Comparison of ENCODE assay signal across 8 cellular contexts in the genomic region with DNA sequence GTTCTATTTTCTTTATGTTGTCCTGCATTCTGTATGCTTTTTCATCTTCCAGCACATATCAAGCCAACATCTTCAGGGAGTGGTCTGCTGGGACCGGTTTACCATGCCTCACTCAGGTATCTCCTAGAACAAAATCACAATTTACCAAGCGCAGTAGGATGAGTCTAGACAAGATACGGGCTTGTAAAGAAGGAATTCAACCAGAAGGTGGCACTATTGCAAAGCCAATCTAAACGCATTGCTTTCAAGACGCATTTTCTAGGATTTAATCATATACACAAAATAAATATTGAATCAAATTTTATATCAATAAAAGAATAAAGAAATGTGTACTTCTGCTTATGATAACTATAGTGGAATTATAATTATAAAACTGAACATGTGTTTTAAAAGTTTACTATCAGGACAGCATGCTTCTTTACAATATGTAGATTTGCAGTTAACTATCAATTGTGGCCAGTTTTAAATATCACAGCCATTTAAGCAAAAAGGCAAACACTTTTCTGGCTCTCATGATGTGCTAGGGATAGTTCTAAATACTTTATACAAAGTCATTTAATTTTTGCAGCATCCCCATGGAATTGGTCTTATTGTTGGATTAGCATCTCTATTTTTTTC. TPM values are rescaled to one million over a fixed set of nuclear protein-coding genes. Genes with fewer than 3 reads are reported as not detected.
A peak's percentile ranks its signal among the peaks of the same experiment; 100 is the strongest.
DNase-seq lines count a peak whose midpoint lies in the region; ATAC-seq, FAIRE-seq and TF ChIP-seq lines count a peak whose summit lies in the region.

No MANE protein-coding gene starts in this region.

- H3K79me2 ChIP-seq in GM12878 (ENCODE audit: control insufficient read depth, insufficient read depth, low read length) (no peaks in the 10 kb centered on the region), smooth muscle cell (ENCODE audit: low read depth) (no peaks in the 10 kb centered on the region)

- H3K9ac ChIP-seq in GM12878 (ENCODE audit: control insufficient read depth, insufficient read depth, low read length), result no peak overlapping the region
- H3K9ac ChIP-seq in smooth muscle cell (ENCODE audit: low read depth), result no peak overlapping the region

- H3K4me2 ChIP-seq in GM12878 (ENCODE audit: control insufficient read depth, insufficient read depth) (no peak overlapping the region), smooth muscle cell (no peak overlapping the region)

- TF ChIP-seq RAD21 in GM12878 (IDR thresholded peaks at IDR 0.05; ENCODE audit: insufficient read depth, low read depth, low read length), result peak; percentile 90

- H3K4me1 ChIP-seq in GM12878 (ENCODE audit: control insufficient read depth, insufficient read depth, low read length), result peaks cover 6% of the 10 kb centered on the region
- no peaks in the 10 kb centered on the region for H3K4me1 ChIP-seq in iPS DF 6.9 (ENCODE audit: control insufficient read depth, insufficient read depth, low read length)
- no peaks in the 10 kb centered on the region for H3K4me1 ChIP-seq in smooth muscle cell (ENCODE audit: low read depth)

- H4K20me1 ChIP-seq in GM12878 (ENCODE audit: control insufficient read depth, insufficient read depth), result no peaks in the 10 kb centered on the region
- no peaks in the 10 kb centered on the region for H4K20me1 ChIP-seq in smooth muscle cell (ENCODE audit: low read depth)

- H3K27ac ChIP-seq in GM12878 (ENCODE audit: control insufficient read depth, insufficient read depth) (no peak overlapping the region), iPS DF 6.9 (ENCODE audit: low read length) (no peak overlapping the region), smooth muscle cell (ENCODE audit: low read depth) (no peak overlapping the region)

- ATAC-seq in GM19455 (IDR thresholded peaks at IDR 0.05; ENCODE audit: unreplicated experiment) (peak; percentile 73), HG03520 (IDR thresholded peaks at IDR 0.05; ENCODE audit: unreplicated experiment) (peak; percentile 58), GM12878 (peak; percentile 89)

- FAIRE-seq in GM12878 (lab: Jason Lieb, UNC), result peak; percentile 97

- peak; percentile 67 for DNase-seq in EH (ENCODE audit: low read depth)
- DNase-seq in NCI-H82 (lab: John Stamatoyannopoulos, UW), result peak; percentile 89
- no peak for DNase-seq in GM12878 (ENCODE audit: low read depth, low spot score)
- DNase-seq in iPS DF 6.9 (ENCODE audit: low read depth, low spot score), result peak; percentile 33
- DNase-seq in smooth muscle cell (lab: John Stamatoyannopoulos, UW; ENCODE audit: unreplicated experiment), result no peak
- no peak for DNase-seq in activated effector memory CD4-positive, alpha-beta T cell treated with Interleukin-2 at 50 U/mL for 16 hours

- whole genome bisulfite sequencing in GM12878 (ENCODE audit: insufficient coverage, insufficient replicate concordance, low lambda C conversion rate, missing lambda C conversion rate), result 2% methylated on average over 5 of the region's 5 CpGs
- no CpG with 5 or more reads among the region's 5 CpGs for WGBS in iPS DF 6.9 (ENCODE audit: insufficient coverage, insufficient read length)
- 4% methylated on average over 5 of the region's 5 CpGs for WGBS in smooth muscle cell (ENCODE audit: low lambda C conversion rate)

- RAD21 ChIA-PET in GM12878 (lab: Charles Lee; ENCODE audit: unreplicated experiment), result interaction anchor here (1.1 to 1.3 kb wide), 2 partner anchors 11 to 15 kb away, joined by 3 read pairs; no protein-coding TSS in a partner anchor

- SMC1A ChIA-PET in GM12878 (lab: Charles Lee; ENCODE audit: uncharacterized antibody, unreplicated experiment), result interaction anchor here (0.7 to 1.8 kb wide), 11 partner anchors 11 to 1175 kb away, joined by 3 to 8 read pairs (median 5); partner anchors contain the start of gene ERCC5

- peak; percentile 68 to 79 (median 71) for TF ChIP-seq CTCF in GM12878 (IDR thresholded peaks at IDR 0.05 in 2 of 3, conservative IDR thresholded peaks at IDR 0.05 in 1 of 3; ENCODE audit: control insufficient read depth in 2 of 3, extremely low read depth in 1 of 3, insufficient read depth in 1 of 3, low read depth in 3 of 3, low read length in 3 of 3)
- TF ChIP-seq CTCF in smooth muscle cell (IDR thresholded peaks at IDR 0.05; ENCODE audit: borderline replicate concordance, insufficient read depth, poor library complexity, severe bottlenecking), result peak; percentile 71

- H3K27me3 ChIP-seq in GM12878 (replicated peaks in 1 of 2; ENCODE audit: control insufficient read depth in 2 of 2, insufficient read depth in 2 of 2, low read length in 1 of 2), result no peaks in the 10 kb centered on the region
- no peaks in the 10 kb centered on the region for H3K27me3 ChIP-seq in iPS DF 6.9 (ENCODE audit: control insufficient read depth, insufficient read depth, low read length)
- peaks cover 19% of the 10 kb centered on the region for H3K27me3 ChIP-seq in smooth muscle cell (ENCODE audit: low read depth)

- no peaks in the 10 kb centered on the region for H3K36me3 ChIP-seq in GM12878 (ENCODE audit: control insufficient read depth in 2 of 2, insufficient read depth in 2 of 2, low read length in 1 of 2)
- no peaks in the 10 kb centered on the region for H3K36me3 ChIP-seq in iPS DF 6.9 (ENCODE audit: control insufficient read depth, insufficient read depth, low read length)
- no peaks in the 10 kb centered on the region for H3K36me3 ChIP-seq in smooth muscle cell (ENCODE audit: low read depth)

- no TSS peak for BruUV-seq in GM12878 (replicated peaks; lab: Mats Ljungman, UMichigan)

- H3F3A ChIP-seq in smooth muscle cell (ENCODE audit: low read depth), result no peaks in the 10 kb centered on the region

- no peak for TF ChIP-seq POLR2A in GM12878 (IDR thresholded peaks at IDR 0.05; ENCODE audit: low read depth, low read length)

- H3K9me3 ChIP-seq in GM12878 (replicated peaks; ENCODE audit: control insufficient read depth, insufficient read depth, low read length) (no peaks in the 10 kb centered on the region), iPS DF 6.9 (ENCODE audit: control insufficient read depth, insufficient read depth, low read length) (no peaks in the 10 kb centered on the region), smooth muscle cell (replicated peaks; ENCODE audit: low read depth) (no peaks in the 10 kb centered on the region)

- POLR2A ChIA-PET in GM12878 (lab: Charles Lee), result no interaction called here

- H2AFZ ChIP-seq in GM12878 (ENCODE audit: control insufficient read depth, low read depth, low read length) (no peak overlapping the region), smooth muscle cell (ENCODE audit: low read depth) (no peak overlapping the region)

- no peak for TF ChIP-seq EP300 in GM12878 (IDR thresholded peaks at IDR 0.05; ENCODE audit: borderline replicate concordance in 1 of 2, control insufficient read depth in 1 of 2, low read depth in 2 of 2, low read length in 2 of 2)

- H3K4me3 ChIP-seq in GM12878, result no peak overlapping the region
- no peak overlapping the region for H3K4me3 ChIP-seq in iPS DF 6.9 (ENCODE audit: low read length)
- no peak overlapping the region for H3K4me3 ChIP-seq in smooth muscle cell

- intact Hi-C loops in GM12878 (cut with micrococcal nuclease; ENCODE audit: unreplicated experiment), result loop anchor here (1.0 to 2.0 kb wide), 2 partner anchors 144 to 267 kb away; no protein-coding TSS in a partner anchor

- CTCF ChIA-PET in GM12878 (lab: Yijun Ruan, JAX), result interaction anchor here (0.6 to 5.1 kb wide), 24 partner anchors 9 to 290 kb away, joined by 3 to 47 read pairs (median 6); partner anchors contain the start of gene ERCC5

- in situ Hi-C loops in GM12878 (cut with MboI), result loop anchor here (25.0 kb wide), 1 partner anchor 557 kb away; no protein-coding TSS in a partner anchor

TF ChIP-seq in GM12878, 131 proteins besides CTCF, POLR2A, EP300 and RAD21:
- TF ChIP-seq MXI1 (IDR thresholded peaks at IDR 0.05; ENCODE audit: low read depth, low read length), result no peak
- TF ChIP-seq SMC3 (IDR thresholded peaks at IDR 0.05; ENCODE audit: borderline replicate concordance, low read length), result peak; percentile 71

RNA-seq across cellular contexts. Expression of gene TPP2, which starts 16.1 kb away (rescaled TPM):
- total RNA-seq in GM12878 (2013; cell fraction: nucleolus; rRNA removed), result 196 and 198 TPM in 2 replicates
- total RNA-seq in GM12878 (2014; rRNA removed), result 48.8 and 55.6 TPM in 2 replicates
- 79.2 and 82.3 TPM in 2 replicates for total RNA-seq in GM12878 (2014; rRNA removed; fragmentation: Illumina TruSeq; extraction: Trizol)
- 50.6 and 55.7 TPM in 2 replicates for total RNA-seq in GM12878 (2021)
- 32.2 TPM for polyA plus RNA-seq in GM12878 (2011; ENCODE audit: low read depth)
- polyA plus RNA-seq in GM12878 (2011; rRNA removed), result 44.3 and 66.6 TPM in 2 replicates
- 15.6 and 18.4 TPM in 2 replicates for polyA plus RNA-seq in GM12878 (2011; cell fraction: cytosol; rRNA removed)
- 87.2 and 102 TPM in 2 replicates for polyA plus RNA-seq in GM12878 (2011; cell fraction: nucleus; rRNA removed)
- polyA plus RNA-seq in GM12878 (2012), result 32.7 and 46.9 TPM in 2 replicates
- polyA plus RNA-seq in GM12878 (2014; fragmentation: Illumina TruSeq; extraction: Trizol), result 82.3 and 96.7 TPM in 2 replicates
- 10 to 100 TPM; 18.4 to 25.6 TPM for polyA plus RNA-seq in GM12878 (2014; fragmentation: Nextera tagmentation; extraction: Ambion mirVana)
- 41.6 and 57.5 TPM in 2 replicates for polyA plus RNA-seq in GM12878 (2014; rRNA removed)
- polyA plus RNA-seq in GM12878 (2016; fragmentation: Nextera tagmentation; extraction: Ambion mirVana), result 10 to 100 TPM; 55.2 to 62.8 TPM
- polyA minus RNA-seq in GM12878 (2011; rRNA and poly(A)+ RNA removed), result 48.6 and 72.6 TPM in 2 replicates
- 18.3 and 22.8 TPM in 2 replicates for polyA minus RNA-seq in GM12878 (2011; cell fraction: cytosol; rRNA and poly(A)+ RNA removed)
- polyA minus RNA-seq in GM12878 (2011; cell fraction: nucleus; rRNA and poly(A)+ RNA removed), result 76.8 and 107 TPM in 2 replicates
- 38.7 and 51.6 TPM in 2 replicates for total RNA-seq in smooth muscle cell
- 13.0 and 14.2 TPM in 2 replicates for polyA plus RNA-seq in smooth muscle cell

Comparison
In these comparisons a context has a peak if more than half of its experiments do, and no peak if none do; other contexts are left out.
1. DNase-seq: peak in EH (single experiment), NCI-H82 (single experiment) and iPS DF 6.9 (single experiment); none in GM12878 (single experiment), smooth muscle cell (single experiment) and activated effector memory CD4-positive, alpha-beta T cell treated with Interleukin-2 at 50 U/mL for 16 hours (single experiment).
2. Peak in every context shown above with its lines, with median percentiles within 50 percentile points of each other: ATAC-seq.